In the genomic region with DNA sequence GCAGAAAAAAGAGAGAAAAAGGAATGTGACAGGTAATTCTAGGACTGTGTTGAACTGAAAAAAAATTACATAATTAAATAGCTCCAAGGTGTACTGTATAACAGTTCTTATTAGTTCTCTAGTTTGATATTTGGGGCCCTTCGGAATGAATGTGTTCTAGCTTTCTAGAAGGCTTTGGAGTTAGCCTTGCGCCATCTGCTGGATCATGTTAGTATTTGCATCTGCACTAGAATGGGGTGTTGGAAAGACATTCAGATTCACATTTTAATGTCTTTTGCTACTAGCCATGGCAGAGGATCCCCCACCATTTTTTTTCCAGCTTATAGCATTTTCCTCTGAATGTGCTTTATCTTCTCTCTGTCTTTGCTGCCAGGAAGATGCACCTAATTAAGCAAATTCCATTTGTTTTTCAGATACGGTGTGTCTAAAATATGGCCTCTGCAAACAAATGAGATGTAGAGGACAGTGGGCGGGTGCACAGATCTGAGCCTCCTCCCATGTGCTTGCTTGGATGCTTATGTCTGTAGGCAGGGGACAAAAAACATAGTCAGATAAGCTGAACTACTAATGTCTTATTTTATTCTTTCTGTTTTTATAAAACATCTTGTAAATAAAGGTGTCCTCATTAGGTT, we compare ENCODE assay signal across 9 cellular contexts.
DNase-seq lines count a peak whose midpoint lies in the region; ATAC-seq and TF ChIP-seq lines count a peak whose summit lies in the region.
"Had no signal": no experiment of that assay in that cellular context is flagged by ENCODE, and none has a peak within 500 bp of the region (broad histone marks: within the 10 kb centered on the region; RNA-seq: fewer than 3 reads in every experiment).

No MANE protein-coding gene starts in this region.

- in situ Hi-C loops in gastrocnemius medialis (cut with MboI; ENCODE audit: low sequenced_read_pairs in 4 of 4), result no loop called here

- no peak overlapping the region for H3K4me3 ChIP-seq in right atrium auricular region
- no peak overlapping the region for H3K4me3 ChIP-seq in gastrocnemius medialis
- H3K4me3 ChIP-seq: BLaER1 treated with 17β-estradiol and CSF1 and Interleukin-3, amounts not matched to agents 10 nM and 100 nM had no signal

- H3K4me1 ChIP-seq in right atrium auricular region (no peaks in the 10 kb centered on the region), gastrocnemius medialis (no peaks in the 10 kb centered on the region)

- no peaks in the 10 kb centered on the region for H3K36me3 ChIP-seq in right atrium auricular region
- no peaks in the 10 kb centered on the region for H3K36me3 ChIP-seq in gastrocnemius medialis
- H3K36me3 ChIP-seq: BLaER1 treated with 17β-estradiol and CSF1 and Interleukin-3, amounts not matched to agents 10 nM and 100 nM had no signal

- intact Hi-C loops in gastrocnemius medialis (cut with DNase I; ENCODE audit: low total_unique reads), result no loop called here

- H3K27ac ChIP-seq in right atrium auricular region (no peak overlapping the region), gastrocnemius medialis (no peak overlapping the region)

- H3K9me3 ChIP-seq in right atrium auricular region (no peaks in the 10 kb centered on the region), gastrocnemius medialis (no peaks in the 10 kb centered on the region)
- H3K9me3 ChIP-seq: BLaER1 treated with 17β-estradiol and CSF1 and Interleukin-3, amounts not matched to agents 10 nM and 100 nM had no signal

- no peaks in the 10 kb centered on the region for H3K27me3 ChIP-seq in right atrium auricular region
- no peaks in the 10 kb centered on the region for H3K27me3 ChIP-seq in gastrocnemius medialis
- H3K27me3 ChIP-seq: BLaER1 treated with 17β-estradiol and CSF1 and Interleukin-3, amounts not matched to agents 10 nM and 100 nM had no signal

- peak; percentile 84 to 85 for TF ChIP-seq CTCF in right atrium auricular region (IDR thresholded peaks at IDR 0.05)
- peak in 4 of 5 experiments; percentile 50 to 81 (median 70) for TF ChIP-seq CTCF in gastrocnemius medialis (IDR thresholded peaks at IDR 0.05 in 4 of 5, conservative IDR thresholded peaks at IDR 0.05 in 1 of 5)

- peak in 1 of 2 donors; percentile 73 for ATAC-seq in gastrocnemius medialis

- DNase-seq in NCI-H524 (lab: John Stamatoyannopoulos, UW) (peak; percentile 40 to 71), NCI-H524 treated with DMSO at 0.1 percent for 48 hours (lab: John Stamatoyannopoulos, UW) (no peak), H4 (ENCODE audit: low spot score) (peak; percentile 92), Kasumi-1 (lab: John Stamatoyannopoulos, UW) (peak; percentile 33 to 53), RKO (ENCODE audit: low spot score) (peak; percentile 74), amniotic epithelial cell (ENCODE audit: low read depth) (peak; percentile 60), right atrium auricular region (ENCODE audit: low spot score) (no peak), gastrocnemius medialis (peak in 1 of 2 donors; percentile 34)

- no peak for TF ChIP-seq POLR2A in gastrocnemius medialis (IDR thresholded peaks at IDR 0.05)

Comparison
In these comparisons a context has a peak if more than half of its experiments do, and no peak if none do; other contexts are left out.
1. DNase-seq: peak in NCI-H524 (2 of 2), H4 (single experiment), Kasumi-1 (2 of 2), RKO (single experiment) and amniotic epithelial cell (single experiment); none in NCI-H524 treated with DMSO at 0.1 percent for 48 hours (single experiment) and right atrium auricular region (single experiment).